In genomic region chr3:127735767-127736693, GRCh38 we compare ENCODE assay signal across 8 cellular contexts.
DNase-seq lines count a peak whose midpoint lies in the region; ATAC-seq and TF ChIP-seq lines count a peak whose summit lies in the region.

No MANE protein-coding gene starts in this region.

- H3K4me1 ChIP-seq in BE2C: no peaks in the 10 kb centered on the region

- no peak for TF ChIP-seq CTCF in MCF 10A (IDR thresholded peaks at IDR 0.05; ENCODE audit: unreplicated experiment)
- TF ChIP-seq CTCF in natural killer cell (IDR thresholded peaks at IDR 0.05): no peak
- TF ChIP-seq CTCF in BE2C (IDR thresholded peaks at IDR 0.05; ENCODE audit: low read depth, low read length): no peak

- H3K27me3 Mint-ChIP-seq in MCF 10A (ENCODE audit: insufficient read depth, unreplicated experiment) (no peaks in the 10 kb centered on the region), memory B cell (no peaks in the 10 kb centered on the region), natural killer cell (ENCODE audit: low read depth in 2 of 2) (peaks cover 0 to 18% of the 10 kb centered on the region in 2 donors)

- H3K36me3 ChIP-seq in BE2C: no peaks in the 10 kb centered on the region

- intact Hi-C loops in MCF 10A (cut with micrococcal nuclease) (no loop called here), natural killer cell (cut with micrococcal nuclease) (no loop called here)

- DNase-seq in ELR (ENCODE audit: low read depth) (peak; percentile 89), HS-5 (ENCODE audit: low read depth) (peak; percentile 49), MCF 10A (ENCODE audit: unreplicated experiment) (peak; percentile 68), memory B cell (ENCODE audit: low spot score in 2 of 2) (peak in 1 of 2 donors; percentile 31), activated gamma-delta T cell (lab: John Stamatoyannopoulos, UW) (no peak), natural killer cell (no peak), BE2C (no peak)

- no peaks in the 10 kb centered on the region for H3K9me3 ChIP-seq in BE2C

- no peak overlapping the region for H3K4me3 Mint-ChIP-seq in MCF 10A (ENCODE audit: unreplicated experiment)
- peak overlapping the region; percentile 87 for H3K4me3 Mint-ChIP-seq in memory B cell
- H3K4me3 Mint-ChIP-seq in natural killer cell: no peak overlapping the region

- H3K36me3 Mint-ChIP-seq in MCF 10A (ENCODE audit: insufficient read depth, unreplicated experiment) (no peaks in the 10 kb centered on the region), memory B cell (no peaks in the 10 kb centered on the region), natural killer cell (no peaks in the 10 kb centered on the region)

- H3K27me3 ChIP-seq in BE2C: no peaks in the 10 kb centered on the region

- H3K9me3 Mint-ChIP-seq in MCF 10A (ENCODE audit: unreplicated experiment): no peaks in the 10 kb centered on the region
- no peaks in the 10 kb centered on the region for H3K9me3 Mint-ChIP-seq in memory B cell
- no peaks in the 10 kb centered on the region for H3K9me3 Mint-ChIP-seq in natural killer cell

- peak overlapping the region; percentile 57 for H3K27ac Mint-ChIP-seq in MCF 10A (ENCODE audit: low read depth, unreplicated experiment)
- peak overlapping the region; percentile 90 for H3K27ac Mint-ChIP-seq in memory B cell
- no peak overlapping the region for H3K27ac Mint-ChIP-seq in natural killer cell

- CTCF ChIA-PET in MCF 10A (lab: Yijun Ruan, JAX): interaction anchor here (0.6 to 1.2 kb wide), 4 partner anchors 11 to 321 kb away, joined by 3 to 4 read pairs (median 3); no protein-coding TSS in a partner anchor

- ATAC-seq in GM21381 (IDR thresholded peaks at IDR 0.05; ENCODE audit: unreplicated experiment) (peak; percentile 78), memory B cell (ENCODE audit: low read depth) (peak; percentile 85), natural killer cell (no peak)

- no peak overlapping the region for H3K4me3 ChIP-seq in BE2C (ENCODE audit: low read depth, low read length)

- POLR2A ChIA-PET in MCF 10A (lab: Yijun Ruan, JAX): interaction anchor here (0.7 to 1.4 kb wide), 8 partner anchors 9 to 85 kb away, joined by 3 to 6 read pairs (median 3); no protein-coding TSS in a partner anchor

- BruUV-seq in MCF 10A (replicated peaks; lab: Mats Ljungman, UMichigan): no TSS peak

- peaks cover 19% of the 10 kb centered on the region for H3K4me1 Mint-ChIP-seq in MCF 10A (ENCODE audit: insufficient read depth, unreplicated experiment)
- H3K4me1 Mint-ChIP-seq in memory B cell: peaks cover 27% of the 10 kb centered on the region
- no peaks in the 10 kb centered on the region for H3K4me1 Mint-ChIP-seq in natural killer cell

Comparison
In these comparisons a context has a peak if more than half of its experiments do, and no peak if none do; other contexts are left out.
1. DNase-seq: peak in ELR (single experiment), HS-5 (single experiment) and MCF 10A (single experiment); none in activated gamma-delta T cell (single experiment), natural killer cell (single experiment) and BE2C (single experiment).
2. ATAC-seq: peak in GM21381 (single experiment) and memory B cell (single experiment); none in natural killer cell (0 of 3).
3. H3K27ac Mint-ChIP-seq: peak in MCF 10A (single experiment) and memory B cell (single experiment); none in natural killer cell (0 of 2).